In genomic region chr1:57599233-57599994, GRCh38 we compare ENCODE assay signal across 18 cellular contexts.
DNase-seq lines count a peak whose midpoint lies in the region; ATAC-seq lines count a peak whose summit lies in the region.
"Had no signal": no experiment of that assay in that cellular context is flagged by ENCODE, and none has a peak within 500 bp of the region (broad histone marks: within the 10 kb centered on the region; RNA-seq: fewer than 3 reads in every experiment).

No MANE protein-coding gene starts in this region.

- CTCF ChIA-PET in T-cell (lab: Charles Lee), result interaction anchor here in 1 of 2 donors (0.6 kb wide), 1 partner anchor 1039 kb away, joined by 3 read pairs; no protein-coding TSS in a partner anchor

- no peaks in the 10 kb centered on the region for H3K4me1 Mint-ChIP-seq in T-cell
- H3K4me1 Mint-ChIP-seq: activated T-helper 17 cell treated with anti-CD3 and anti-CD28 coated beads, Interleukin-2, amount 50 U/mL, for 72 hours had no signal

- H3K9me3 Mint-ChIP-seq in T-cell, result no peaks in the 10 kb centered on the region
- H3K9me3 Mint-ChIP-seq: activated T-helper 17 cell treated with anti-CD3 and anti-CD28 coated beads, Interleukin-2, amount 50 U/mL, for 72 hours had no signal

- DNase-seq in GM23248, result peak; percentile 15
- DNase-seq in iPS-NIHi7 (ENCODE audit: extremely low spot score), result peak; percentile 17
- peak; percentile 61 for DNase-seq in renal cortical epithelial cell (ENCODE audit: low read depth)
- no peak for DNase-seq in activated T-cell treated with anti-CD3 and anti-CD28 coated beads for 4 hours
- no peak for DNase-seq in T-cell
- DNase-seq: activated CD8-positive, alpha-beta T cell treated with anti-CD3 and anti-CD28 coated beads, Interleukin-2, amount 10 ng/mL, durations not matched to agents 7 days and 5 days; cortex of kidney; DND-41; midbrain; NCI-H2029 treated with DMSO at 0.1 percent for 48 hours; NCI-H524 treated with DMSO at 0.1 percent for 48 hours; spleen; stimulated activated naive CD4-positive, alpha-beta T cell treated with Interleukin-2 at 50 U/mL for 16 hours had no signal

- no peak overlapping the region for H3K4me3 ChIP-seq in GM23248
- H3K4me3 ChIP-seq in ectodermal cell (ENCODE audit: insufficient read depth, low read depth, low read length), result no peak overlapping the region
- H3K4me3 ChIP-seq: BLaER1 treated with 17β-estradiol and CSF1 and Interleukin-3, amounts not matched to agents 10 nM and 100 nM; spleen had no signal

- H3K27me3 ChIP-seq in GM23248 (replicated peaks; ENCODE audit: insufficient read depth), result no peaks in the 10 kb centered on the region
- H3K27me3 ChIP-seq in ectodermal cell (ENCODE audit: control insufficient read depth, insufficient read depth, low read length, poor library complexity, severe bottlenecking), result no peaks in the 10 kb centered on the region
- H3K27me3 ChIP-seq: BLaER1 treated with 17β-estradiol and CSF1 and Interleukin-3, amounts not matched to agents 10 nM and 100 nM; spleen had no signal

- H3K27ac Mint-ChIP-seq in T-cell, result no peak overlapping the region
- H3K27ac Mint-ChIP-seq: activated CD8-positive, alpha-beta T cell treated with anti-CD3 and anti-CD28 coated beads, Interleukin-2, amount 10 ng/mL, durations not matched to agents 7 days and 5 days; activated T-helper 17 cell treated with anti-CD3 and anti-CD28 coated beads, Interleukin-2, amount 50 U/mL, for 72 hours had no signal

- in situ Hi-C loops in GM23248 (cut with MboI), result no loop called here

- no peaks in the 10 kb centered on the region for H3K79me2 ChIP-seq in GM23248 (ENCODE audit: insufficient read depth)

- H3K9me2 ChIP-seq in GM23248 (ENCODE audit: insufficient read depth), result no peaks in the 10 kb centered on the region

- no peak for ATAC-seq in HG02885 (IDR thresholded peaks at IDR 0.05; ENCODE audit: poor library complexity, unreplicated experiment)
- no peak for ATAC-seq in T-cell (replicated peaks in 1 of 4)
- no peak for ATAC-seq in HG02973 (IDR thresholded peaks at IDR 0.05; ENCODE audit: unreplicated experiment)
- ATAC-seq: activated CD8-positive, alpha-beta T cell treated with anti-CD3 and anti-CD28 coated beads, Interleukin-2, amount 10 ng/mL, durations not matched to agents 7 days and 5 days; activated T-helper 17 cell treated with anti-CD3 and anti-CD28 coated beads, Interleukin-2, amount 50 U/mL, for 72 hours had no signal

- H2AFZ ChIP-seq in GM23248, result no peak overlapping the region

- H3K9me3 ChIP-seq in GM23248 (ENCODE audit: low read depth) (no peaks in the 10 kb centered on the region), ectodermal cell (ENCODE audit: control insufficient read depth, low read length) (no peaks in the 10 kb centered on the region)
- H3K9me3 ChIP-seq: BLaER1 treated with 17β-estradiol and CSF1 and Interleukin-3, amounts not matched to agents 10 nM and 100 nM; spleen had no signal

- POLR2A ChIA-PET in T-cell (lab: Charles Lee), result no interaction called here

- no peaks in the 10 kb centered on the region for H3K36me3 Mint-ChIP-seq in T-cell

- no peaks in the 10 kb centered on the region for H4K20me1 ChIP-seq in GM23248 (ENCODE audit: insufficient read depth)
- H4K20me1 ChIP-seq: BLaER1 treated with 17β-estradiol and CSF1 and Interleukin-3, amounts not matched to agents 10 nM and 100 nM had no signal

- WGBS in GM23248 (ENCODE audit: low coverage in 1 of 2, low lambda C conversion rate in 2 of 2, missing lambda C conversion rate in 2 of 2), 2 experiments, result 8 to 15% methylated on average over 8 of the region's 8 CpGs
- 36 to 48% methylated on average over 8 of the region's 8 CpGs for WGBS in ectodermal cell, 2 experiments

- H3K4me2 ChIP-seq in GM23248 (ENCODE audit: unreplicated experiment), result no peak overlapping the region
- H3K4me2 ChIP-seq: BLaER1 treated with 17β-estradiol and CSF1 and Interleukin-3, amounts not matched to agents 10 nM and 100 nM had no signal

- H3K4me1 ChIP-seq in GM23248 (ENCODE audit: insufficient read depth) (no peaks in the 10 kb centered on the region), ectodermal cell (ENCODE audit: control insufficient read depth, insufficient read depth, low read length) (peaks cover 33% of the 10 kb centered on the region)
- H3K4me1 ChIP-seq: spleen had no signal

- peaks cover 0 to 16% of the 10 kb centered on the region in 2 donors for H3K27me3 Mint-ChIP-seq in T-cell

- H3F3A ChIP-seq in GM23248 (ENCODE audit: insufficient read depth), result no peaks in the 10 kb centered on the region

- H3K27ac ChIP-seq in GM23248 (no peak overlapping the region), ectodermal cell (ENCODE audit: insufficient read depth, low read depth, low read length, poor library complexity, severe bottlenecking) (peak overlapping the region; percentile 39)
- H3K27ac ChIP-seq: BLaER1 treated with 17β-estradiol and CSF1 and Interleukin-3, amounts not matched to agents 10 nM and 100 nM; spleen had no signal

- H3K36me3 ChIP-seq in GM23248 (ENCODE audit: low read depth), result no peaks in the 10 kb centered on the region
- no peaks in the 10 kb centered on the region for H3K36me3 ChIP-seq in ectodermal cell (ENCODE audit: control insufficient read depth, insufficient read depth, low read length)
- H3K36me3 ChIP-seq: BLaER1 treated with 17β-estradiol and CSF1 and Interleukin-3, amounts not matched to agents 10 nM and 100 nM; spleen had no signal

- H3K9ac ChIP-seq in GM23248, result no peak overlapping the region
- H3K9ac ChIP-seq: BLaER1 treated with 17β-estradiol and CSF1 and Interleukin-3, amounts not matched to agents 10 nM and 100 nM had no signal

- no peak overlapping the region for H3K4me3 Mint-ChIP-seq in T-cell
- H3K4me3 Mint-ChIP-seq: activated CD8-positive, alpha-beta T cell treated with anti-CD3 and anti-CD28 coated beads, Interleukin-2, amount 10 ng/mL, durations not matched to agents 7 days and 5 days; activated T-helper 17 cell treated with anti-CD3 and anti-CD28 coated beads, Interleukin-2, amount 50 U/mL, for 72 hours had no signal

Comparison
In these comparisons a context has a peak if more than half of its experiments do, and no peak if none do; other contexts are left out.
1. DNase-seq: peak in GM23248 (single experiment), iPS-NIHi7 (single experiment) and renal cortical epithelial cell (single experiment); none in activated T-cell treated with anti-CD3 and anti-CD28 coated beads for 4 hours (single experiment) and T-cell (0 of 34).